1 cellular context compared by ENCODE assay signal in the genomic region with DNA sequence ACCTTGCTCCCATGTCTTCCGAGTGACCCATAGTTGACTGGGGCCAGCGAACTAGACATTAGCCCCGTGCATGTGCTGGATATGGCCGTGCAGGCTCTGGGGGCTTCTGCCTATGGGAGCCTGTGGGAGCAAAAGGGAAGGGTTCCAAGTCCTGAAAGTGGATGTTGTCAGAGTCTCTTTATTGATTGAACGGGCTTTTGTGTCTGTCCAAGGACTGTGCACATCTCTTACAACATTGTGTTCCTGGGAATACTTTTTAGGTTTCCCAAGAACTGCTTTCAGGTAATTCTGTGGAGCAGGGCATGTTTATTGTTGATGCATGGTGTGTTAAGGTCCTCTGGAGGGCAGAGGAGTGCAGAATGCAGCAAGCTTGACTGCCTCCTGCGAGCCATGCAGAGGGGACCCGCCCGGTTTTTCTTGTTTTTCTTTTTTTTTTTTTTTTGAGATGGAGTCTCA.
A peak's percentile ranks its signal among the peaks of the same experiment; 100 is the strongest.
TF ChIP-seq lines count a peak whose summit lies in the region.

No MANE protein-coding gene starts in this region.

TF ChIP-seq in GM12878, 131 proteins besides CTCF, POLR2A, EP300 and RAD21:
- TF ChIP-seq PAX5 (IDR thresholded peaks at IDR 0.05; ENCODE audit: borderline replicate concordance, low read depth, low read length) = peak; percentile 53; the same call in 1 of the 2 replicates
- TF ChIP-seq CHD2 (IDR thresholded peaks at IDR 0.05; ENCODE audit: borderline replicate concordance, low read depth, low read length) = no peak
- peak; percentile 18; the same call in 1 of the 2 replicates for TF ChIP-seq SMC3 (IDR thresholded peaks at IDR 0.05; ENCODE audit: borderline replicate concordance, low read length)
- TF ChIP-seq STAT3 (IDR thresholded peaks at IDR 0.05; ENCODE audit: low read depth, low read length) = no peak
- TF ChIP-seq ZNF384 (IDR thresholded peaks at IDR 0.05; ENCODE audit: borderline replicate concordance, low read depth, low read length) = 0 out of 2 replicates have a peak, but pooled peaks have one; percentile 14
- TF ChIP-seq, protein P1, sequence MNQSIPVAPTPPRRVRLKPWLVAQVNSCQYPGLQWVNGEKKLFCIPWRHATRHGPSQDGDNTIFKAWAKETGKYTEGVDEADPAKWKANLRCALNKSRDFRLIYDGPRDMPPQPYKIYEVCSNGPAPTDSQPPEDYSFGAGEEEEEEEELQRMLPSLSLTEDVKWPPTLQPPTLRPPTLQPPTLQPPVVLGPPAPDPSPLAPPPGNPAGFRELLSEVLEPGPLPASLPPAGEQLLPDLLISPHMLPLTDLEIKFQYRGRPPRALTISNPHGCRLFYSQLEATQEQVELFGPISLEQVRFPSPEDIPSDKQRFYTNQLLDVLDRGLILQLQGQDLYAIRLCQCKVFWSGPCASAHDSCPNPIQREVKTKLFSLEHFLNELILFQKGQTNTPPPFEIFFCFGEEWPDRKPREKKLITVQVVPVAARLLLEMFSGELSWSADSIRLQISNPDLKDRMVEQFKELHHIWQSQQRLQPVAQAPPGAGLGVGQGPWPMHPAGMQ (IDR thresholded peaks at IDR 0.05; ENCODE audit: borderline replicate concordance) = no peak
- no peak for TF ChIP-seq IKZF2 (IDR thresholded peaks at IDR 0.05)
- no peak for TF ChIP-seq WRNIP1 (IDR thresholded peaks at IDR 0.05; ENCODE audit: borderline replicate concordance, low read depth, low read length)
- TF ChIP-seq ESRRA (IDR thresholded peaks at IDR 0.05; ENCODE audit: low read length) = no peak
- TF ChIP-seq NRF1 (conservative IDR thresholded peaks at IDR 0.05; ENCODE audit: low read depth, low read length) = no peak
- TF ChIP-seq CHD4 (IDR thresholded peaks at IDR 0.05) = no peak
- TF ChIP-seq, protein P2, sequence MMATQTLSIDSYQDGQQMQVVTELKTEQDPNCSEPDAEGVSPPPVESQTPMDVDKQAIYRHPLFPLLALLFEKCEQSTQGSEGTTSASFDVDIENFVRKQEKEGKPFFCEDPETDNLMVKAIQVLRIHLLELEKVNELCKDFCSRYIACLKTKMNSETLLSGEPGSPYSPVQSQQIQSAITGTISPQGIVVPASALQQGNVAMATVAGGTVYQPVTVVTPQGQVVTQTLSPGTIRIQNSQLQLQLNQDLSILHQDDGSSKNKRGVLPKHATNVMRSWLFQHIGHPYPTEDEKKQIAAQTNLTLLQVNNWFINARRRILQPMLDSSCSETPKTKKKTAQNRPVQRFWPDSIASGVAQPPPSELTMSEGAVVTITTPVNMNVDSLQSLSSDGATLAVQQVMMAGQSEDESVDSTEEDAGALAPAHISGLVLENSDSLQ (IDR thresholded peaks at IDR 0.05) = no peak
